In the genomic region with DNA sequence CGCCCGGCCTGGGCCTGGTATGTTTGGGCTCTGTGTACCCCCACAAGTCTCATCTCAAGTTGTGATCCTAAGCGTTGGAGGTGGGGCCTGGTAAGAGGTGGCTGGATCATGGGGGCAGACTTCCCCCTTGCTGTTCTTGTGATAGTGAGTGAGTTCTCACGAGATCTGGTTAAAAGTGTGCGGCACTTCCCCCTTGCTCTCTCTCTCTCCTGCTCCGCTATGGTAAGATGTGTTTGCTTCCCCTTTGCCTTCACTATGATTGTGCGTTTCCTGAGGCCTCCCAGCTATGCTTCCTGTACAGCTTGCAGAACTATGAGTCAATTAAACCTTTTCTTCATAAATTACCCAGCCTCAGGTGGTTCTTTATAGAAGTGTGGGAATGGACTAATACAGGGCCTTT, we compare ENCODE assay signal across 1 cellular context.
A peak's percentile ranks its signal among the peaks of the same experiment; 100 is the strongest.
TF ChIP-seq lines count a peak whose summit lies in the region.

No MANE protein-coding gene starts in this region.

TF ChIP-seq in K562, 482 proteins besides CTCF, POLR2A, EP300 and RAD21:
- TF ChIP-seq SPI1 (IDR thresholded peaks at IDR 0.05; ENCODE audit: borderline replicate concordance, low read depth, low read length) (0 out of 2 replicates have a peak, but pooled peaks have one; percentile 16), SMAD4 (CRISPR knock-in tag; conservative IDR thresholded peaks at IDR 0.05) (no peak), NFE2L1 (tag; IDR thresholded peaks at IDR 0.05; ENCODE audit: borderline replicate concordance, low read depth) (no peak), CHD2 (IDR thresholded peaks at IDR 0.05; ENCODE audit: low read depth, low read length) (peak; percentile 34; the same call in 1 of the 2 replicates), HNRNPLL (IDR thresholded peaks at IDR 0.05; ENCODE audit: low read depth, low read length, poor library complexity, severe bottlenecking) (no peak)
- TF ChIP-seq, protein P1, sequence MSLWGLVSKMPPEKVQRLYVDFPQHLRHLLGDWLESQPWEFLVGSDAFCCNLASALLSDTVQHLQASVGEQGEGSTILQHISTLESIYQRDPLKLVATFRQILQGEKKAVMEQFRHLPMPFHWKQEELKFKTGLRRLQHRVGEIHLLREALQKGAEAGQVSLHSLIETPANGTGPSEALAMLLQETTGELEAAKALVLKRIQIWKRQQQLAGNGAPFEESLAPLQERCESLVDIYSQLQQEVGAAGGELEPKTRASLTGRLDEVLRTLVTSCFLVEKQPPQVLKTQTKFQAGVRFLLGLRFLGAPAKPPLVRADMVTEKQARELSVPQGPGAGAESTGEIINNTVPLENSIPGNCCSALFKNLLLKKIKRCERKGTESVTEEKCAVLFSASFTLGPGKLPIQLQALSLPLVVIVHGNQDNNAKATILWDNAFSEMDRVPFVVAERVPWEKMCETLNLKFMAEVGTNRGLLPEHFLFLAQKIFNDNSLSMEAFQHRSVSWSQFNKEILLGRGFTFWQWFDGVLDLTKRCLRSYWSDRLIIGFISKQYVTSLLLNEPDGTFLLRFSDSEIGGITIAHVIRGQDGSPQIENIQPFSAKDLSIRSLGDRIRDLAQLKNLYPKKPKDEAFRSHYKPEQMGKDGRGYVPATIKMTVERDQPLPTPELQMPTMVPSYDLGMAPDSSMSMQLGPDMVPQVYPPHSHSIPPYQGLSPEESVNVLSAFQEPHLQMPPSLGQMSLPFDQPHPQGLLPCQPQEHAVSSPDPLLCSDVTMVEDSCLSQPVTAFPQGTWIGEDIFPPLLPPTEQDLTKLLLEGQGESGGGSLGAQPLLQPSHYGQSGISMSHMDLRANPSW (CRISPR knock-in tag; IDR thresholded peaks at IDR 0.05): no peak
- TF ChIP-seq, protein P2, sequence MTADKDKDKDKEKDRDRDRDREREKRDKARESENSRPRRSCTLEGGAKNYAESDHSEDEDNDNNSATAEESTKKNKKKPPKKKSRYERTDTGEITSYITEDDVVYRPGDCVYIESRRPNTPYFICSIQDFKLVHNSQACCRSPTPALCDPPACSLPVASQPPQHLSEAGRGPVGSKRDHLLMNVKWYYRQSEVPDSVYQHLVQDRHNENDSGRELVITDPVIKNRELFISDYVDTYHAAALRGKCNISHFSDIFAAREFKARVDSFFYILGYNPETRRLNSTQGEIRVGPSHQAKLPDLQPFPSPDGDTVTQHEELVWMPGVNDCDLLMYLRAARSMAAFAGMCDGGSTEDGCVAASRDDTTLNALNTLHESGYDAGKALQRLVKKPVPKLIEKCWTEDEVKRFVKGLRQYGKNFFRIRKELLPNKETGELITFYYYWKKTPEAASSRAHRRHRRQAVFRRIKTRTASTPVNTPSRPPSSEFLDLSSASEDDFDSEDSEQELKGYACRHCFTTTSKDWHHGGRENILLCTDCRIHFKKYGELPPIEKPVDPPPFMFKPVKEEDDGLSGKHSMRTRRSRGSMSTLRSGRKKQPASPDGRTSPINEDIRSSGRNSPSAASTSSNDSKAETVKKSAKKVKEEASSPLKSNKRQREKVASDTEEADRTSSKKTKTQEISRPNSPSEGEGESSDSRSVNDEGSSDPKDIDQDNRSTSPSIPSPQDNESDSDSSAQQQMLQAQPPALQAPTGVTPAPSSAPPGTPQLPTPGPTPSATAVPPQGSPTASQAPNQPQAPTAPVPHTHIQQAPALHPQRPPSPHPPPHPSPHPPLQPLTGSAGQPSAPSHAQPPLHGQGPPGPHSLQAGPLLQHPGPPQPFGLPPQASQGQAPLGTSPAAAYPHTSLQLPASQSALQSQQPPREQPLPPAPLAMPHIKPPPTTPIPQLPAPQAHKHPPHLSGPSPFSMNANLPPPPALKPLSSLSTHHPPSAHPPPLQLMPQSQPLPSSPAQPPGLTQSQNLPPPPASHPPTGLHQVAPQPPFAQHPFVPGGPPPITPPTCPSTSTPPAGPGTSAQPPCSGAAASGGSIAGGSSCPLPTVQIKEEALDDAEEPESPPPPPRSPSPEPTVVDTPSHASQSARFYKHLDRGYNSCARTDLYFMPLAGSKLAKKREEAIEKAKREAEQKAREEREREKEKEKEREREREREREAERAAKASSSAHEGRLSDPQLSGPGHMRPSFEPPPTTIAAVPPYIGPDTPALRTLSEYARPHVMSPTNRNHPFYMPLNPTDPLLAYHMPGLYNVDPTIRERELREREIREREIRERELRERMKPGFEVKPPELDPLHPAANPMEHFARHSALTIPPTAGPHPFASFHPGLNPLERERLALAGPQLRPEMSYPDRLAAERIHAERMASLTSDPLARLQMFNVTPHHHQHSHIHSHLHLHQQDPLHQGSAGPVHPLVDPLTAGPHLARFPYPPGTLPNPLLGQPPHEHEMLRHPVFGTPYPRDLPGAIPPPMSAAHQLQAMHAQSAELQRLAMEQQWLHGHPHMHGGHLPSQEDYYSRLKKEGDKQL (CRISPR knock-in tag; IDR thresholded peaks at IDR 0.05; ENCODE audit: borderline replicate concordance): no peak
- TF ChIP-seq, protein P3, sequence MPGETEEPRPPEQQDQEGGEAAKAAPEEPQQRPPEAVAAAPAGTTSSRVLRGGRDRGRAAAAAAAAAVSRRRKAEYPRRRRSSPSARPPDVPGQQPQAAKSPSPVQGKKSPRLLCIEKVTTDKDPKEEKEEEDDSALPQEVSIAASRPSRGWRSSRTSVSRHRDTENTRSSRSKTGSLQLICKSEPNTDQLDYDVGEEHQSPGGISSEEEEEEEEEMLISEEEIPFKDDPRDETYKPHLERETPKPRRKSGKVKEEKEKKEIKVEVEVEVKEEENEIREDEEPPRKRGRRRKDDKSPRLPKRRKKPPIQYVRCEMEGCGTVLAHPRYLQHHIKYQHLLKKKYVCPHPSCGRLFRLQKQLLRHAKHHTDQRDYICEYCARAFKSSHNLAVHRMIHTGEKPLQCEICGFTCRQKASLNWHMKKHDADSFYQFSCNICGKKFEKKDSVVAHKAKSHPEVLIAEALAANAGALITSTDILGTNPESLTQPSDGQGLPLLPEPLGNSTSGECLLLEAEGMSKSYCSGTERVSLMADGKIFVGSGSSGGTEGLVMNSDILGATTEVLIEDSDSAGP (CRISPR knock-in tag; IDR thresholded peaks at IDR 0.05): no peak
- TF ChIP-seq, protein P4, sequence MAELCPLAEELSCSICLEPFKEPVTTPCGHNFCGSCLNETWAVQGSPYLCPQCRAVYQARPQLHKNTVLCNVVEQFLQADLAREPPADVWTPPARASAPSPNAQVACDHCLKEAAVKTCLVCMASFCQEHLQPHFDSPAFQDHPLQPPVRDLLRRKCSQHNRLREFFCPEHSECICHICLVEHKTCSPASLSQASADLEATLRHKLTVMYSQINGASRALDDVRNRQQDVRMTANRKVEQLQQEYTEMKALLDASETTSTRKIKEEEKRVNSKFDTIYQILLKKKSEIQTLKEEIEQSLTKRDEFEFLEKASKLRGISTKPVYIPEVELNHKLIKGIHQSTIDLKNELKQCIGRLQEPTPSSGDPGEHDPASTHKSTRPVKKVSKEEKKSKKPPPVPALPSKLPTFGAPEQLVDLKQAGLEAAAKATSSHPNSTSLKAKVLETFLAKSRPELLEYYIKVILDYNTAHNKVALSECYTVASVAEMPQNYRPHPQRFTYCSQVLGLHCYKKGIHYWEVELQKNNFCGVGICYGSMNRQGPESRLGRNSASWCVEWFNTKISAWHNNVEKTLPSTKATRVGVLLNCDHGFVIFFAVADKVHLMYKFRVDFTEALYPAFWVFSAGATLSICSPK (IDR thresholded peaks at IDR 0.05; ENCODE audit: borderline replicate concordance): no peak
- TF ChIP-seq, protein P5, sequence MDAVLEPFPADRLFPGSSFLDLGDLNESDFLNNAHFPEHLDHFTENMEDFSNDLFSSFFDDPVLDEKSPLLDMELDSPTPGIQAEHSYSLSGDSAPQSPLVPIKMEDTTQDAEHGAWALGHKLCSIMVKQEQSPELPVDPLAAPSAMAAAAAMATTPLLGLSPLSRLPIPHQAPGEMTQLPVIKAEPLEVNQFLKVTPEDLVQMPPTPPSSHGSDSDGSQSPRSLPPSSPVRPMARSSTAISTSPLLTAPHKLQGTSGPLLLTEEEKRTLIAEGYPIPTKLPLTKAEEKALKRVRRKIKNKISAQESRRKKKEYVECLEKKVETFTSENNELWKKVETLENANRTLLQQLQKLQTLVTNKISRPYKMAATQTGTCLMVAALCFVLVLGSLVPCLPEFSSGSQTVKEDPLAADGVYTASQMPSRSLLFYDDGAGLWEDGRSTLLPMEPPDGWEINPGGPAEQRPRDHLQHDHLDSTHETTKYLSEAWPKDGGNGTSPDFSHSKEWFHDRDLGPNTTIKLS (IDR thresholded peaks at IDR 0.05; ENCODE audit: borderline replicate concordance, low read depth): no peak
TF ChIP-seq in K562: peak in this region for 2.
